ENCODE assay signal across 9 cellular contexts in genomic region chr16:75065149-75065807, GRCh38. TPM values are rescaled to one million over a fixed set of nuclear protein-coding genes. Genes with fewer than 3 reads are reported as not detected.
DNase-seq lines count a peak whose midpoint lies in the region; ATAC-seq, FAIRE-seq and TF ChIP-seq lines count a peak whose summit lies in the region.
"Had no signal": no experiment of that assay in that cellular context is flagged by ENCODE, and none has a peak within 500 bp of the region (broad histone marks: within the 10 kb centered on the region; RNA-seq: fewer than 3 reads in every experiment).

No MANE protein-coding gene starts in this region.

- TF ChIP-seq RAD21 in HepG2 (CRISPR knock-in tag; IDR thresholded peaks at IDR 0.05), result no peak

- H3K36me3 Mint-ChIP-seq in activated CD8-positive, alpha-beta memory T cell treated with anti-CD3 and anti-CD28 coated beads, Interleukin-2, amount 10 ng/mL, durations not matched to agents 7 days and 5 days, result no peaks in the 10 kb centered on the region

- WGBS in HepG2 (ENCODE audit: low lambda C conversion rate), result 66% methylated on average over 12 of the region's 13 CpGs
- WGBS in suprapubic skin, result 73% methylated on average over 13 of the region's 13 CpGs

- peak overlapping the region; percentile 58 for H3K4me3 Mint-ChIP-seq in activated CD8-positive, alpha-beta memory T cell treated with anti-CD3 and anti-CD28 coated beads, Interleukin-2, amount 10 ng/mL, durations not matched to agents 7 days and 5 days

- no peaks in the 10 kb centered on the region for H3K9me3 Mint-ChIP-seq in activated CD8-positive, alpha-beta memory T cell treated with anti-CD3 and anti-CD28 coated beads, Interleukin-2, amount 10 ng/mL, durations not matched to agents 7 days and 5 days (ENCODE audit: low read depth)

- H3K27ac ChIP-seq in HepG2 (ENCODE audit: extremely low read length, insufficient read depth, low read length) (peak overlapping the region; percentile 53), suprapubic skin (peak overlapping the region; percentile 31)
- H3K27ac ChIP-seq: adrenal gland had no signal

- no peak overlapping the region for H2AFZ ChIP-seq in HepG2 (ENCODE audit: low read length)

- H3K36me3 ChIP-seq in HepG2 (replicated peaks in 1 of 2; ENCODE audit: control insufficient read depth in 1 of 2, insufficient read depth in 2 of 2, low read length in 2 of 2), result no peaks in the 10 kb centered on the region; a peak in 1 of 5 replicates
- H3K36me3 ChIP-seq in suprapubic skin, result no peaks in the 10 kb centered on the region
- H3K36me3 ChIP-seq: adrenal gland, heart right ventricle had no signal

- no peak for TF ChIP-seq EP300 in HepG2 (IDR thresholded peaks at IDR 0.05; ENCODE audit: low read depth in 2 of 2, low read length in 2 of 2)
- TF ChIP-seq EP300 in HepG2 (CRISPR knock-in tag; IDR thresholded peaks at IDR 0.05; ENCODE audit: borderline replicate concordance), result no peak
- no peak for TF ChIP-seq EP300 in suprapubic skin (IDR thresholded peaks at IDR 0.05)

- FAIRE-seq in HepG2 (lab: Jason Lieb, UNC), result peak; percentile 18

- DNase-seq in LoVo (ENCODE audit: low spot score) (peak; percentile 77), HepG2 (ENCODE audit: low spot score) (no peak), suprapubic skin (ENCODE audit: low spot score in 2 of 2) (no peak), omental fat pad (ENCODE audit: low spot score) (no peak), GM19238 (ENCODE audit: insufficient read length, low spot score) (no peak), NCI-H524 treated with DMSO at 0.1 percent for 48 hours (lab: John Stamatoyannopoulos, UW) (no peak)
- peak; percentile 81 for DNase-seq in activated CD8-positive, alpha-beta memory T cell treated with anti-CD3 and anti-CD28 coated beads, Interleukin-2, amount 10 ng/mL, durations not matched to agents 7 days and 5 days
- DNase-seq: adrenal gland, heart right ventricle had no signal

- peak overlapping the region; percentile 81 for H3K27ac Mint-ChIP-seq in activated CD8-positive, alpha-beta memory T cell treated with anti-CD3 and anti-CD28 coated beads, Interleukin-2, amount 10 ng/mL, durations not matched to agents 7 days and 5 days

- no peaks in the 10 kb centered on the region for H3K27me3 Mint-ChIP-seq in activated CD8-positive, alpha-beta memory T cell treated with anti-CD3 and anti-CD28 coated beads, Interleukin-2, amount 10 ng/mL, durations not matched to agents 7 days and 5 days

- TF ChIP-seq POLR2A in HepG2 (IDR thresholded peaks at IDR 0.05; ENCODE audit: insufficient read depth in 1 of 2, low read depth in 2 of 2, low read length in 2 of 2) (no peak), suprapubic skin (IDR thresholded peaks at IDR 0.05) (no peak)

- in situ Hi-C loops in HepG2 (cut with HindIII; ENCODE audit: extremely low pct_ligation_motif_present, low pct_unique_long_range_greater_than_20kb), result no loop called here

- peaks cover 33% of the 10 kb centered on the region for H3K4me1 Mint-ChIP-seq in activated CD8-positive, alpha-beta memory T cell treated with anti-CD3 and anti-CD28 coated beads, Interleukin-2, amount 10 ng/mL, durations not matched to agents 7 days and 5 days

- TF ChIP-seq CTCF in HepG2 (CRISPR knock-in tag; IDR thresholded peaks at IDR 0.05) (no peak), suprapubic skin (IDR thresholded peaks at IDR 0.05) (no peak), omental fat pad (IDR thresholded peaks at IDR 0.05) (no peak)

- CTCF ChIA-PET in activated CD8-positive, alpha-beta memory T cell treated with anti-CD3 and anti-CD28 coated beads, Interleukin-2, amount 10 ng/mL, durations not matched to agents 7 days and 5 days (lab: Charles Lee), result interaction anchor here (0.7 to 5.9 kb wide), 7 partner anchors 7 to 45 kb away, joined by 3 to 42 read pairs (median 4); no protein-coding TSS in a partner anchor
- CTCF ChIA-PET in HepG2 (lab: Yijun Ruan, JAX; ENCODE audit: low intra/inter-chr PET ratio, low total read pairs), result no interaction called here

- H3K9ac ChIP-seq in HepG2 (ENCODE audit: insufficient read depth, low read depth, low read length), result peak overlapping the region; percentile 22; the same call in 1 of the 2 replicates

- POLR2A ChIA-PET in HepG2 (lab: Yijun Ruan, JAX), result interaction anchor here (1.3 to 1.4 kb wide), 2 partner anchors 11 to 80 kb away, joined by 4 to 5 read pairs; partner anchors contain the start of gene WDR59

- intact Hi-C loops in HepG2 (cut with micrococcal nuclease; ENCODE audit: unreplicated experiment), result no loop called here

- peaks cover 35% of the 10 kb centered on the region for H4K20me1 ChIP-seq in HepG2 (ENCODE audit: insufficient read depth, low read length)

- H3K4me1 ChIP-seq in HepG2 (ENCODE audit: insufficient read depth, low read length) (peaks cover 83% of the 10 kb centered on the region), suprapubic skin (peaks cover 35% of the 10 kb centered on the region)

- H3K9me3 ChIP-seq in HepG2 (ENCODE audit: low read length), result no peaks in the 10 kb centered on the region
- H3K9me3 ChIP-seq in suprapubic skin, result no peaks in the 10 kb centered on the region
- H3K9me3 ChIP-seq: adrenal gland, heart right ventricle had no signal

- H3K4me3 ChIP-seq in HepG2 (replicated peaks in 1 of 3; ENCODE audit: insufficient read depth in 1 of 3, low read depth in 2 of 3, low read length in 3 of 3) (peak overlapping the region in 1 of 3 experiments; percentile 36; a peak in 1 of 6 replicates), suprapubic skin (no peak overlapping the region)
- H3K4me3 ChIP-seq: adrenal gland, heart right ventricle had no signal

- peaks cover 92% of the 10 kb centered on the region for H3K79me2 ChIP-seq in HepG2 (ENCODE audit: insufficient read depth, low read length)

- BruUV-seq in HepG2 (replicated peaks; lab: Mats Ljungman, UMichigan), result no TSS peak

- H3K4me2 ChIP-seq in HepG2 (ENCODE audit: low read depth, low read length), result peak overlapping the region; percentile 67

- H3K27me3 ChIP-seq in HepG2 (ENCODE audit: control insufficient read depth in 1 of 2, insufficient read depth in 2 of 2, low read length in 2 of 2) (no peaks in the 10 kb centered on the region), suprapubic skin (no peaks in the 10 kb centered on the region)
- H3K27me3 ChIP-seq: adrenal gland, heart right ventricle had no signal

- ATAC-seq in activated CD8-positive, alpha-beta memory T cell treated with anti-CD3 and anti-CD28 coated beads, Interleukin-2, amount 10 ng/mL, durations not matched to agents 7 days and 5 days, result peak; percentile 92
- ATAC-seq in HepG2 (peak; percentile 14), omental fat pad (ENCODE audit: low FRiP score) (no peak)

TF ChIP-seq in HepG2, 621 proteins besides CTCF, POLR2A, EP300 and RAD21:
- no peak for TF ChIP-seq HOXD1 (CRISPR knock-in tag; IDR thresholded peaks at IDR 0.05)
- no peak for TF ChIP-seq ZNF207 (IDR thresholded peaks at IDR 0.05; ENCODE audit: borderline replicate concordance)
- TF ChIP-seq ZNF605 (CRISPR knock-in tag; IDR thresholded peaks at IDR 0.05), result peak; percentile 22; the same call in 1 of the 2 replicates
- peak; percentile 13 for TF ChIP-seq ASH2L (IDR thresholded peaks at IDR 0.05; ENCODE audit: insufficient read length, low read depth, low read length)
- 0 out of 2 replicates have a peak, but pooled peaks have one; percentile 32 for TF ChIP-seq ZNF232 (CRISPR knock-in tag; IDR thresholded peaks at IDR 0.05; ENCODE audit: borderline replicate concordance)
- 0 out of 2 replicates have a peak, but pooled peaks have one; percentile 15 for TF ChIP-seq FOXA3 (CRISPR knock-in tag; IDR thresholded peaks at IDR 0.05)
- TF ChIP-seq ARID2 (CRISPR knock-in tag; IDR thresholded peaks at IDR 0.05; ENCODE audit: borderline replicate concordance), result 0 out of 2 replicates have a peak, but pooled peaks have one; percentile 27

RNA-seq across cellular contexts. Expression of gene LDHD, which starts 51.3 kb away (rescaled TPM):
- total RNA-seq in activated CD8-positive, alpha-beta memory T cell treated with anti-CD3 and anti-CD28 coated beads, Interleukin-2, amount 10 ng/mL, durations not matched to agents 7 days and 5 days, result not detected
- 9.1 and 9.3 TPM in 2 replicates for total RNA-seq in HepG2 (2016; rRNA removed; fragmentation: Illumina TruSeq; extraction: Trizol)
- total RNA-seq in HepG2 (2016; cell fraction: cytosol; rRNA removed; fragmentation: Illumina TruSeq; extraction: Trizol; ENCODE audit: low read depth), result 0.62 and 0.71 TPM in 2 replicates
- 8.4 and 10.2 TPM in 2 replicates for total RNA-seq in HepG2 (2016; cell fraction: insoluble cytoplasmic fraction; rRNA removed; fragmentation: Illumina TruSeq; extraction: Trizol)
- 1.7 and 2.0 TPM in 2 replicates for total RNA-seq in HepG2 (2016; cell fraction: membrane; rRNA removed; fragmentation: Illumina TruSeq; extraction: Trizol)
- total RNA-seq in HepG2 (2016; cell fraction: nucleus; rRNA removed; fragmentation: Illumina TruSeq; extraction: Trizol), result 7.0 and 9.0 TPM in 2 replicates
- polyA plus RNA-seq in HepG2 (2011; rRNA removed), result 9.8 and 12.1 TPM in 2 replicates
- 7.9 and 13.1 TPM in 2 replicates for polyA plus RNA-seq in HepG2 (2011; cell fraction: cytosol; rRNA removed)
- 32.0 and 36.9 TPM in 2 replicates for polyA plus RNA-seq in HepG2 (2011; cell fraction: nucleus; rRNA removed)
- polyA plus RNA-seq in HepG2 (2012), result 5.5 and 7.8 TPM in 2 replicates
- 0.62 and 0.71 TPM in 2 replicates for polyA plus RNA-seq in HepG2 (2016; cell fraction: cytosol; fragmentation: Illumina TruSeq; extraction: Trizol; ENCODE audit: low read depth)
- 7.5 and 8.7 TPM in 2 replicates for polyA plus RNA-seq in HepG2 (2016; cell fraction: insoluble cytoplasmic fraction; fragmentation: Illumina TruSeq; extraction: Trizol; ENCODE audit: low read depth)
- 1.4 and 1.6 TPM in 2 replicates for polyA plus RNA-seq in HepG2 (2016; cell fraction: membrane; fragmentation: Illumina TruSeq; extraction: Trizol; ENCODE audit: low read depth)
- 12.5 and 13.2 TPM in 2 replicates for polyA plus RNA-seq in HepG2 (2016; cell fraction: nucleus; fragmentation: Illumina TruSeq; extraction: Trizol; ENCODE audit: insufficient read depth, low read depth)
- polyA minus RNA-seq in HepG2 (2011; rRNA and poly(A)+ RNA removed; ENCODE audit: low replicate concordance), result 0.56 and 16.0 TPM in 2 replicates
- 5.1 and 5.6 TPM in 2 replicates for polyA minus RNA-seq in HepG2 (2011; cell fraction: cytosol; rRNA and poly(A)+ RNA removed)
- 11.2 and 12.2 TPM in 2 replicates for polyA minus RNA-seq in HepG2 (2011; cell fraction: nucleus; rRNA and poly(A)+ RNA removed)
- 10 to 100 TPM; 10.7 to 19.2 (median 14.0) TPM for total RNA-seq in suprapubic skin
- total RNA-seq in omental fat pad, result 10 to 100 TPM; 10.2 to 52.5 (median 17.4) TPM

Comparison
In these comparisons a context has a peak if more than half of its experiments do, and no peak if none do; other contexts are left out.
1. DNase-seq: peak in LoVo (single experiment) and activated CD8-positive, alpha-beta memory T cell treated with anti-CD3 and anti-CD28 coated beads, Interleukin-2, amount 10 ng/mL, durations not matched to agents 7 days and 5 days (single experiment); none in HepG2 (single experiment), suprapubic skin (0 of 2), omental fat pad (single experiment), GM19238 (single experiment) and NCI-H524 treated with DMSO at 0.1 percent for 48 hours (single experiment).